In the genomic region with DNA sequence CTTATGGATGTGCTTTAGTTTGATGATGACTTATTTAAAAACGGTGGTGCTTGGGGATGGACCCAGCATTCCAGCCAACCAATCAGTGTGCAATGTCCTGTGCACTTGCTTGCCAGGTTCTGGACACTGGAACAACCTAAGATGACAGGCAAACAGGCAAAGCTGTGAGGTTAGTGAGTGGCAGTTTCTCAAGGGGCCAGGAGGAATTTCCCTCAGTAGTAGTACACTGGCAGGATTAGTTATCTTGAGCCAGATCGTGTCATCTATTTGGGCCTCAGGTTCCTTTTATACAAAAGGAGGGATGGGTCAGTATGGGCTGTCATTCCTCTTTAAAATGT, we compare ENCODE assay signal across 15 cellular contexts. TPM values are rescaled to one million over a fixed set of nuclear protein-coding genes. Genes with fewer than 3 reads are reported as not detected.
DNase-seq lines count a peak whose midpoint lies in the region; ATAC-seq and TF ChIP-seq lines count a peak whose summit lies in the region.
"Had no signal": no experiment of that assay in that cellular context is flagged by ENCODE, and none has a peak within 500 bp of the region (broad histone marks: within the 10 kb centered on the region; RNA-seq: fewer than 3 reads in every experiment).

No MANE protein-coding gene starts in this region.

- peaks cover 98% of the 10 kb centered on the region for H3K4me1 Mint-ChIP-seq in activated T-cell treated with anti-CD3 and anti-CD28 coated beads, Interleukin-2, amount 50 U/mL, for 24 hours (ENCODE audit: low read depth)

- no peak for ATAC-seq in IMR-90 (ENCODE audit: low read depth)
- ATAC-seq in HG03108 (IDR thresholded peaks at IDR 0.05; ENCODE audit: unreplicated experiment) = no peak
- no peak for ATAC-seq in foreskin keratinocyte
- ATAC-seq: gastrocnemius medialis, SK-N-SH treated with all-trans-retinoic acid at 6 μM for 48 hours had no signal

- H3K4me3 ChIP-seq in IMR-90 (ENCODE audit: insufficient read depth, low read depth, low read length) (no peak overlapping the region), spleen (peak overlapping the region in 1 of 8 donors; percentile 34)
- H3K4me3 ChIP-seq: gastrocnemius medialis had no signal

- H3K36me3 ChIP-seq in IMR-90 (ENCODE audit: control insufficient read depth, insufficient read depth, low read length) (peaks cover 4% of the 10 kb centered on the region; the same call in 1 of the 2 replicates), spleen (no peaks in the 10 kb centered on the region)
- H3K36me3 ChIP-seq: gastrocnemius medialis had no signal

- no peak overlapping the region for H3K14ac ChIP-seq in IMR-90 (replicated peaks; ENCODE audit: low read depth, low read length)

- H4K8ac ChIP-seq in IMR-90 (ENCODE audit: low read depth in 2 of 2, low read length in 2 of 2) = no peak overlapping the region

- dilution Hi-C loops in IMR-90 (cut with HindIII; ENCODE audit: low sequenced_read_pairs, unreplicated experiment) = no loop called here

- H3K27ac Mint-ChIP-seq in activated T-cell treated with anti-CD3 and anti-CD28 coated beads, Interleukin-2, amount 50 U/mL, for 24 hours = peak overlapping the region; percentile 77
- H3K27ac Mint-ChIP-seq: type B pancreatic cell had no signal

- H3K4me3 Mint-ChIP-seq in activated T-cell treated with anti-CD3 and anti-CD28 coated beads, Interleukin-2, amount 50 U/mL, for 24 hours = no peak overlapping the region
- H3K4me3 Mint-ChIP-seq: dendritic cell treated with granulocyte-macrophage colony-stimulating factor and Interleukin-4, amounts not matched to agents 40 ng/mL and 50 ng/mL, for 4 days; type B pancreatic cell had no signal

- in situ Hi-C loops in IMR-90 (cut with MboI; ENCODE audit: low sequenced_read_pairs) = no loop called here

- TF ChIP-seq POLR2A in IMR-90 (IDR thresholded peaks at IDR 0.05; ENCODE audit: low read depth, low read length) (no peak), spleen (IDR thresholded peaks at IDR 0.05) (no peak)

- no peak overlapping the region for H4K91ac ChIP-seq in IMR-90 (ENCODE audit: insufficient read depth, low read depth, low read length)

- peak overlapping the region; percentile 13 for H3K23ac ChIP-seq in IMR-90 (ENCODE audit: low read depth, low read length)

- peaks cover 47% of the 10 kb centered on the region for H3K36me3 Mint-ChIP-seq in activated T-cell treated with anti-CD3 and anti-CD28 coated beads, Interleukin-2, amount 50 U/mL, for 24 hours (ENCODE audit: low read depth)

- H3K79me1 ChIP-seq in IMR-90 (ENCODE audit: low read depth in 1 of 2, low read length in 2 of 2) = peaks cover 7 to 75% of the 10 kb centered on the region in 2 experiments; a peak in 2 of 4 replicates

- TF ChIP-seq CTCF in IMR-90 (conservative IDR thresholded peaks at IDR 0.05; ENCODE audit: low read depth, low read length) (no peak), spleen (IDR thresholded peaks at IDR 0.05 in 8 of 11, conservative IDR thresholded peaks at IDR 0.05 in 3 of 11) (no peak), foreskin keratinocyte (conservative IDR thresholded peaks at IDR 0.05) (no peak)

- H2BK120ac ChIP-seq in IMR-90 (ENCODE audit: low read depth, low read length) = no peak overlapping the region

- H3K9ac ChIP-seq in IMR-90 (ENCODE audit: low read depth, low read length) = no peak overlapping the region

- no peak overlapping the region for H3K56ac ChIP-seq in IMR-90 (ENCODE audit: extremely low read depth, insufficient read depth, low read length)

- H2BK15ac ChIP-seq in IMR-90 (ENCODE audit: low read depth, low read length) = no peak overlapping the region

- peaks cover 99% of the 10 kb centered on the region for H4K20me1 ChIP-seq in IMR-90 (ENCODE audit: insufficient read depth, low read length)

- H2BK20ac ChIP-seq in IMR-90 (ENCODE audit: low read depth, low read length) = no peak overlapping the region

- H3K18ac ChIP-seq in IMR-90 (ENCODE audit: low read depth, low read length) = no peak overlapping the region

- TF ChIP-seq RAD21 in IMR-90 (IDR thresholded peaks at IDR 0.05; ENCODE audit: low read length) = no peak

- H3K9me3 ChIP-seq in IMR-90 (ENCODE audit: control insufficient read depth, insufficient read depth, low read length) (no peaks in the 10 kb centered on the region), spleen (no peaks in the 10 kb centered on the region)
- H3K9me3 ChIP-seq: gastrocnemius medialis had no signal

- CTCF ChIA-PET in IMR-90 (lab: Yijun Ruan, JAX) = no interaction called here

- no peak overlapping the region for H2BK5ac ChIP-seq in IMR-90 (ENCODE audit: low read depth, low read length, poor library complexity, severe bottlenecking)

- no peaks in the 10 kb centered on the region for H3K27me3 ChIP-seq in IMR-90 (ENCODE audit: control insufficient read depth, insufficient read depth, low read length)
- no peaks in the 10 kb centered on the region for H3K27me3 ChIP-seq in spleen (replicated peaks in 1 of 7)
- no peaks in the 10 kb centered on the region for H3K27me3 ChIP-seq in foreskin keratinocyte
- H3K27me3 ChIP-seq: gastrocnemius medialis had no signal

- no peak for DNase-seq in activated T-cell treated with anti-CD3 and anti-CD28 coated beads, Interleukin-2, amount 50 U/mL, for 24 hours
- DNase-seq in activated T-cell treated with anti-CD3 and anti-CD28 coated beads, Interleukin-2, amount 50 U/mL, for 1 hour = no peak
- DNase-seq in IMR-90 (no peak), spleen (no peak), NCI-H446 treated with DMSO at 0.1 percent for 48 hours (lab: John Stamatoyannopoulos, UW) (no peak), foreskin keratinocyte (no peak)
- DNase-seq: gastrocnemius medialis, H7, NCI-H1436 had no signal

- 60% methylated on average over 1 of the region's 2 CpGs; no CpG with 5 or more reads in 1 of the 2 experiments for whole genome bisulfite sequencing in IMR-90 (ENCODE audit: extremely low coverage in 2 of 2, insufficient read length in 1 of 2), 2 experiments
- WGBS in spleen, 5 donors = 68 to 79% (median 74%) methylated on average over 2 of the region's 2 CpGs

- H3K4me2 ChIP-seq in IMR-90 (ENCODE audit: low read depth, low read length) = no peak overlapping the region

- no peak overlapping the region for H4K5ac ChIP-seq in IMR-90 (ENCODE audit: low read depth, low read length)

- peaks cover 15% of the 10 kb centered on the region for H3K9me3 Mint-ChIP-seq in activated T-cell treated with anti-CD3 and anti-CD28 coated beads, Interleukin-2, amount 50 U/mL, for 24 hours
- H3K9me3 Mint-ChIP-seq: dendritic cell treated with granulocyte-macrophage colony-stimulating factor and Interleukin-4, amounts not matched to agents 40 ng/mL and 50 ng/mL, for 4 days had no signal

- H3K4me1 ChIP-seq in IMR-90 (ENCODE audit: control insufficient read depth, insufficient read depth, low read length) (peaks cover 18% of the 10 kb centered on the region), spleen (peaks cover 11 to 100% (median 90%) of the 10 kb centered on the region in 6 donors), foreskin keratinocyte (peaks cover 4% of the 10 kb centered on the region)

- POLR2A ChIA-PET in IMR-90 (lab: Charles Lee; ENCODE audit: unreplicated experiment) = no interaction called here

- H3K27ac ChIP-seq in IMR-90 (ENCODE audit: insufficient read depth, low read length) (no peak overlapping the region), angular gyrus (ENCODE audit: low read depth, low read length) (peak overlapping the region; percentile 19), spleen (peak overlapping the region in 5 of 8 donors; percentile 15 to 92 (median 51)), foreskin keratinocyte (no peak overlapping the region)
- H3K27ac ChIP-seq: epithelial cell of prostate, gastrocnemius medialis had no signal

- H2AK9ac ChIP-seq in IMR-90 (replicated peaks; ENCODE audit: low read depth, low read length, poor library complexity) = no peak overlapping the region

- H2AFZ ChIP-seq in IMR-90 (replicated peaks; ENCODE audit: low read length, poor library complexity) = no peak overlapping the region

- intact Hi-C loops in IMR-90 (cut with micrococcal nuclease) (no loop called here), spleen (cut with DNase I; ENCODE audit: low total_unique reads) (no loop called here)

- no peak overlapping the region for H2AK5ac ChIP-seq in IMR-90 (ENCODE audit: low read depth, low read length)

- no peak overlapping the region for H3K4ac ChIP-seq in IMR-90 (ENCODE audit: low read depth, low read length)

- BruUV-seq in IMR-90 (replicated peaks; lab: Mats Ljungman, UMichigan) = no TSS peak

- no peaks in the 10 kb centered on the region for H3K27me3 Mint-ChIP-seq in activated T-cell treated with anti-CD3 and anti-CD28 coated beads, Interleukin-2, amount 50 U/mL, for 24 hours
- H3K27me3 Mint-ChIP-seq: dendritic cell treated with granulocyte-macrophage colony-stimulating factor and Interleukin-4, amounts not matched to agents 40 ng/mL and 50 ng/mL, for 4 days; type B pancreatic cell had no signal

- peaks cover 15% of the 10 kb centered on the region for H3K9me1 ChIP-seq in IMR-90 (ENCODE audit: insufficient read depth, low read length)

TF ChIP-seq in IMR-90, 13 proteins besides CTCF, POLR2A, EP300 and RAD21:
- TF ChIP-seq CHD1 (IDR thresholded peaks at IDR 0.05; ENCODE audit: low read depth, low read length) = no peak
- TF ChIP-seq, protein P1, sequence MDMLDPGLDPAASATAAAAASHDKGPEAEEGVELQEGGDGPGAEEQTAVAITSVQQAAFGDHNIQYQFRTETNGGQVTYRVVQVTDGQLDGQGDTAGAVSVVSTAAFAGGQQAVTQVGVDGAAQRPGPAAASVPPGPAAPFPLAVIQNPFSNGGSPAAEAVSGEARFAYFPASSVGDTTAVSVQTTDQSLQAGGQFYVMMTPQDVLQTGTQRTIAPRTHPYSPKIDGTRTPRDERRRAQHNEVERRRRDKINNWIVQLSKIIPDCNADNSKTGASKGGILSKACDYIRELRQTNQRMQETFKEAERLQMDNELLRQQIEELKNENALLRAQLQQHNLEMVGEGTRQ (IDR thresholded peaks at IDR 0.05; ENCODE audit: low read depth, low read length) = no peak
- no peak for TF ChIP-seq CEBPB (IDR thresholded peaks at IDR 0.05; ENCODE audit: low read depth, low read length)
- no peak for TF ChIP-seq RCOR1 (IDR thresholded peaks at IDR 0.05; ENCODE audit: insufficient replicate concordance, low read length)
- no peak for TF ChIP-seq MAZ (IDR thresholded peaks at IDR 0.05; ENCODE audit: borderline replicate concordance, low read depth, low read length)
- TF ChIP-seq MXI1 (IDR thresholded peaks at IDR 0.05; ENCODE audit: borderline replicate concordance, low read depth, low read length) = no peak
- no peak for TF ChIP-seq RFX5 (IDR thresholded peaks at IDR 0.05; ENCODE audit: low read depth, low read length)
- no peak for TF ChIP-seq BHLHE40 (IDR thresholded peaks at IDR 0.05; ENCODE audit: low read depth, low read length)
TF ChIP-seq in IMR-90: peak in this region for 0.

RNA-seq across cellular contexts. Expression of gene MAP4K4, which starts 26.6 kb away (rescaled TPM):
- total RNA-seq in IMR-90 (2012; rRNA removed) (124 and 130 TPM in 2 replicates), spleen (100 to 1,000 TPM in 1 of 7 donors, 10 to 100 TPM in 6; 69.5 to 108 (median 73.1) TPM), foreskin keratinocyte (99.2 and 107 TPM in 2 replicates)
- polyA plus RNA-seq in IMR-90 (2012; rRNA removed) (80.8 and 89.4 TPM in 2 replicates), spleen (10 to 100 TPM; 16.7 to 19.0 (median 17.3) TPM), foreskin keratinocyte (40.3 and 41.7 TPM in 2 replicates)
- 39.5 and 39.9 TPM in 2 replicates for polyA plus RNA-seq in IMR-90 (2012; cell fraction: cytosol; rRNA removed)
- 90.5 and 219 TPM in 2 replicates for polyA plus RNA-seq in IMR-90 (2012; cell fraction: nucleus; rRNA removed; ENCODE audit: low replicate concordance)

Comparison
In these comparisons a context has a peak if more than half of its experiments do, and no peak if none do; other contexts are left out.
1. H3K27ac ChIP-seq: peak in angular gyrus (single experiment) and spleen (5 of 8); none in IMR-90 (single experiment) and foreskin keratinocyte (single experiment).